Comparison of ENCODE assay signal across 10 cellular contexts in genomic region chr17:49815761-49816281, GRCh38. TPM values are rescaled to one million over a fixed set of nuclear protein-coding genes. Genes with fewer than 3 reads are reported as not detected.
DNase-seq lines count a peak whose midpoint lies in the region; ATAC-seq and TF ChIP-seq lines count a peak whose summit lies in the region.
"Had no signal": no experiment of that assay in that cellular context is flagged by ENCODE, and none has a peak within 500 bp of the region (broad histone marks: within the 10 kb centered on the region; RNA-seq: fewer than 3 reads in every experiment).

No MANE protein-coding gene starts in this region.

- no peak for DNase-seq in activated naive CD4-positive, alpha-beta T cell treated with anti-CD3 and anti-CD28 coated beads for 36 hours
- no peak for DNase-seq in activated naive CD4-positive, alpha-beta T cell treated with anti-CD3 and anti-CD28 coated beads, Interleukin-2, amount 50 U/mL, for 16 hours
- DNase-seq in chondrocyte (ENCODE audit: low spot score) (no peak), lower lobe of right lung (no peak), thyroid gland (peak; percentile 61 to 62), A172 (ENCODE audit: low spot score) (no peak), HFFc6 (no peak)
- DNase-seq: heart right ventricle, NCI-H2081 had no signal

- peaks cover 41% of the 10 kb centered on the region for H3K36me3 Mint-ChIP-seq in activated naive CD4-positive, alpha-beta T cell treated with anti-CD3 and anti-CD28 coated beads for 36 hours (ENCODE audit: low read depth)
- H3K36me3 Mint-ChIP-seq in chondrocyte (ENCODE audit: low read depth), result peaks cover 12% of the 10 kb centered on the region
- peaks cover 20% of the 10 kb centered on the region for H3K36me3 Mint-ChIP-seq in HFFc6 (ENCODE audit: low read depth)

- intact Hi-C loops in activated naive CD4-positive, alpha-beta T cell treated with anti-CD3 and anti-CD28 coated beads for 36 hours (cut with micrococcal nuclease), result no loop called here
- intact Hi-C loops in lower lobe of right lung (cut with DNase I) (no loop called here), thyroid gland (cut with DNase I) (no loop called here)

- H3K36me3 ChIP-seq in lower lobe of right lung (peaks cover 97% of the 10 kb centered on the region), thyroid gland (peaks cover 20 to 26% of the 10 kb centered on the region in 2 donors)

- H3K9me3 Mint-ChIP-seq in activated naive CD4-positive, alpha-beta T cell treated with anti-CD3 and anti-CD28 coated beads for 36 hours, result no peaks in the 10 kb centered on the region
- H3K9me3 Mint-ChIP-seq in chondrocyte (ENCODE audit: low read depth) (no peaks in the 10 kb centered on the region), HFFc6 (no peaks in the 10 kb centered on the region)

- 29 to 31% methylated on average over 9 of the region's 9 CpGs for WGBS in thyroid gland, 2 donors

- H3K27me3 ChIP-seq in lower lobe of right lung (ENCODE audit: low read depth) (no peaks in the 10 kb centered on the region), thyroid gland (no peaks in the 10 kb centered on the region)
- H3K27me3 ChIP-seq: heart right ventricle had no signal

- peak; percentile 62 to 83 for ATAC-seq in lower lobe of right lung
- no peak for ATAC-seq in HG03469 (IDR thresholded peaks at IDR 0.05; ENCODE audit: unreplicated experiment)

- no peak for TF ChIP-seq POLR2A in thyroid gland (IDR thresholded peaks at IDR 0.05)

- H3K4me3 Mint-ChIP-seq in activated naive CD4-positive, alpha-beta T cell treated with anti-CD3 and anti-CD28 coated beads for 36 hours, result no peak overlapping the region
- no peak overlapping the region for H3K4me3 Mint-ChIP-seq in chondrocyte (ENCODE audit: unreplicated experiment)
- H3K4me3 Mint-ChIP-seq in HFFc6, result no peak overlapping the region

- H3K27me3 Mint-ChIP-seq in activated naive CD4-positive, alpha-beta T cell treated with anti-CD3 and anti-CD28 coated beads for 36 hours (ENCODE audit: low read depth), result no peaks in the 10 kb centered on the region
- no peaks in the 10 kb centered on the region for H3K27me3 Mint-ChIP-seq in chondrocyte (ENCODE audit: low read depth)
- no peaks in the 10 kb centered on the region for H3K27me3 Mint-ChIP-seq in HFFc6 (ENCODE audit: insufficient read depth)

- H3K27ac ChIP-seq in lower lobe of right lung (peak overlapping the region; percentile 2), thyroid gland (peak overlapping the region; percentile 70 to 86 (median 86))

- no peak overlapping the region for H3K4me3 ChIP-seq in lower lobe of right lung
- no peak overlapping the region for H3K4me3 ChIP-seq in thyroid gland (replicated peaks in 1 of 3)
- H3K4me3 ChIP-seq: heart right ventricle had no signal

- H3K4me1 Mint-ChIP-seq in activated naive CD4-positive, alpha-beta T cell treated with anti-CD3 and anti-CD28 coated beads for 36 hours (ENCODE audit: low read depth), result peaks cover 62% of the 10 kb centered on the region
- H3K4me1 Mint-ChIP-seq in chondrocyte (ENCODE audit: low read depth), result peaks cover 42% of the 10 kb centered on the region
- peaks cover 8% of the 10 kb centered on the region for H3K4me1 Mint-ChIP-seq in HFFc6 (ENCODE audit: low read depth)

- H3K9me3 ChIP-seq in lower lobe of right lung (no peaks in the 10 kb centered on the region), thyroid gland (no peaks in the 10 kb centered on the region)
- H3K9me3 ChIP-seq: heart right ventricle had no signal

- TF ChIP-seq CTCF in chondrocyte (IDR thresholded peaks at IDR 0.05) (no peak), lower lobe of right lung (IDR thresholded peaks at IDR 0.05) (no peak), thyroid gland (IDR thresholded peaks at IDR 0.05) (no peak), HFFc6 (IDR thresholded peaks at IDR 0.05) (no peak)

- CTCF ChIA-PET in activated naive CD4-positive, alpha-beta T cell treated with anti-CD3 and anti-CD28 coated beads for 36 hours (lab: Charles Lee), result interaction anchor here (0.6 to 1.6 kb wide), 6 partner anchors 10 to 251 kb away, joined by 3 to 4 read pairs (median 3); no protein-coding TSS in a partner anchor

- peak overlapping the region; percentile 46 for H3K27ac Mint-ChIP-seq in activated naive CD4-positive, alpha-beta T cell treated with anti-CD3 and anti-CD28 coated beads for 36 hours
- peak overlapping the region; percentile 27 for H3K27ac Mint-ChIP-seq in chondrocyte (ENCODE audit: unreplicated experiment)
- no peak overlapping the region; the same call in 1 of the 2 replicates for H3K27ac Mint-ChIP-seq in HFFc6

- H3K4me1 ChIP-seq in lower lobe of right lung (peaks cover 38% of the 10 kb centered on the region), thyroid gland (peaks cover 43 to 47% of the 10 kb centered on the region in 2 donors)

RNA-seq across cellular contexts. Expression of gene KAT7, which starts 27.3 kb away (rescaled TPM):
- total RNA-seq in activated naive CD4-positive, alpha-beta T cell treated with anti-CD3 and anti-CD28 coated beads for 36 hours, result 10 to 100 TPM; 83.9 to 85.8 TPM
- total RNA-seq in chondrocyte, result 32.0 to 42.8 TPM (median 33.1 TPM) in 3 replicates
- 56.7 TPM for total RNA-seq in lower lobe of right lung
- total RNA-seq in thyroid gland, result 100 to 1,000 TPM in 1 of 4 donors, 10 to 100 TPM in 3; 57.5 to 127 (median 76.1) TPM
- total RNA-seq in A172 (2014; rRNA removed; shearing (Covaris generic)), result 30.3 and 33.4 TPM in 2 replicates
- total RNA-seq in HFFc6 (2021; fragmentation: NEBNext Ultra II Directional; extraction: Animal tissue kit (Norgen Biotek cat#: 25700)), result 10 to 100 TPM; 35.3 to 45.5 (median 36.5) TPM

RNA-seq across cellular contexts. Expression of gene TAC4, which starts 32.0 kb away (rescaled TPM):
- not detected for total RNA-seq in activated naive CD4-positive, alpha-beta T cell treated with anti-CD3 and anti-CD28 coated beads for 36 hours
- total RNA-seq in chondrocyte, result not detected in 3 replicates
- total RNA-seq in lower lobe of right lung, result not detected
- total RNA-seq in thyroid gland, result not detected
- not detected in 2 replicates for total RNA-seq in A172 (2014; rRNA removed; shearing (Covaris generic))
- not detected for total RNA-seq in HFFc6 (2021; fragmentation: NEBNext Ultra II Directional; extraction: Animal tissue kit (Norgen Biotek cat#: 25700))

RNA-seq across cellular contexts. Expression of gene FAM117A, which starts 51.9 kb away (rescaled TPM):
- 10 to 100 TPM; 17.7 TPM for total RNA-seq in activated naive CD4-positive, alpha-beta T cell treated with anti-CD3 and anti-CD28 coated beads for 36 hours
- 3.1 to 3.4 TPM (median 3.3 TPM) in 3 replicates for total RNA-seq in chondrocyte
- 16.4 TPM for total RNA-seq in lower lobe of right lung
- 10 to 100 TPM; 12.4 to 41.5 (median 23.3) TPM for total RNA-seq in thyroid gland
- total RNA-seq in A172 (2014; rRNA removed; shearing (Covaris generic)), result 4.6 and 12.0 TPM in 2 replicates
- total RNA-seq in HFFc6 (2021; fragmentation: NEBNext Ultra II Directional; extraction: Animal tissue kit (Norgen Biotek cat#: 25700)), result 1 to 10 TPM in 1 of 6 experiments, under 1 TPM in 5; 0.23 to 1.1 (median 0.57) TPM

Comparison
In these comparisons a context has a peak if more than half of its experiments do, and no peak if none do; other contexts are left out.
1. DNase-seq: peak in thyroid gland (2 of 2); none in activated naive CD4-positive, alpha-beta T cell treated with anti-CD3 and anti-CD28 coated beads for 36 hours (single experiment), activated naive CD4-positive, alpha-beta T cell treated with anti-CD3 and anti-CD28 coated beads, Interleukin-2, amount 50 U/mL, for 16 hours (single experiment), chondrocyte (single experiment), lower lobe of right lung (single experiment), A172 (single experiment) and HFFc6 (single experiment).